9 cellular contexts compared by ENCODE assay signal in genomic region chr18:58536534-58537271, GRCh38.
DNase-seq lines count a peak whose midpoint lies in the region; ATAC-seq and TF ChIP-seq lines count a peak whose summit lies in the region.
"Had no signal": no experiment of that assay in that cellular context is flagged by ENCODE, and none has a peak within 500 bp of the region (broad histone marks: within the 10 kb centered on the region; RNA-seq: fewer than 3 reads in every experiment).

No MANE protein-coding gene starts in this region.

- no peaks in the 10 kb centered on the region for H3K27me3 ChIP-seq in BE2C

- H3K4me1 ChIP-seq in BE2C: no peaks in the 10 kb centered on the region

- TF ChIP-seq CTCF in nephron (IDR thresholded peaks at IDR 0.05; ENCODE audit: unreplicated experiment in 3 of 3) (no peak), BE2C (IDR thresholded peaks at IDR 0.05; ENCODE audit: low read depth, low read length) (no peak)

- TF ChIP-seq EP300 in Ishikawa (IDR thresholded peaks at IDR 0.05; ENCODE audit: borderline replicate concordance): no peak

- H3K27ac Mint-ChIP-seq in nephron: peak overlapping the region; percentile 32 to 67 (median 59)

- TF ChIP-seq RAD21 in Ishikawa (IDR thresholded peaks at IDR 0.05; ENCODE audit: low read depth): no peak

- no peaks in the 10 kb centered on the region for H3K9me3 ChIP-seq in BE2C

- H3K27me3 Mint-ChIP-seq in nephron (ENCODE audit: low read depth): no peaks in the 10 kb centered on the region

- no peaks in the 10 kb centered on the region for H3K9me3 Mint-ChIP-seq in nephron

- no peak overlapping the region for H3K4me3 ChIP-seq in BE2C (ENCODE audit: low read depth, low read length)

- H3K4me1 Mint-ChIP-seq in nephron: peaks cover 46% of the 10 kb centered on the region

- no peaks in the 10 kb centered on the region for H3K36me3 ChIP-seq in BE2C

- DNase-seq in T-helper 2 cell: no peak
- no peak for DNase-seq in EL
- DNase-seq in BE2C: no peak
- DNase-seq: amniotic stem cell, NCI-H1436 treated with DMSO at 0.1 percent for 48 hours had no signal

- no peak overlapping the region for H3K4me3 Mint-ChIP-seq in nephron

- no peaks in the 10 kb centered on the region for H3K36me3 Mint-ChIP-seq in nephron (ENCODE audit: low read depth)

- ATAC-seq in GM18870 (IDR thresholded peaks at IDR 0.05; ENCODE audit: unreplicated experiment) (peak; percentile 35), GM21786 (IDR thresholded peaks at IDR 0.05; ENCODE audit: unreplicated experiment) (peak; percentile 43)

TF ChIP-seq in Ishikawa, 13 proteins besides CTCF, POLR2A, EP300 and RAD21:
- TF ChIP-seq EGR1 (IDR thresholded peaks at IDR 0.05) (no peak), ZBTB7A (IDR thresholded peaks at IDR 0.05; ENCODE audit: low read depth) (0 out of 2 replicates have a peak, but pooled peaks have one; percentile 39)
